Comparison of ENCODE assay signal across 21 cellular contexts in the genomic region with DNA sequence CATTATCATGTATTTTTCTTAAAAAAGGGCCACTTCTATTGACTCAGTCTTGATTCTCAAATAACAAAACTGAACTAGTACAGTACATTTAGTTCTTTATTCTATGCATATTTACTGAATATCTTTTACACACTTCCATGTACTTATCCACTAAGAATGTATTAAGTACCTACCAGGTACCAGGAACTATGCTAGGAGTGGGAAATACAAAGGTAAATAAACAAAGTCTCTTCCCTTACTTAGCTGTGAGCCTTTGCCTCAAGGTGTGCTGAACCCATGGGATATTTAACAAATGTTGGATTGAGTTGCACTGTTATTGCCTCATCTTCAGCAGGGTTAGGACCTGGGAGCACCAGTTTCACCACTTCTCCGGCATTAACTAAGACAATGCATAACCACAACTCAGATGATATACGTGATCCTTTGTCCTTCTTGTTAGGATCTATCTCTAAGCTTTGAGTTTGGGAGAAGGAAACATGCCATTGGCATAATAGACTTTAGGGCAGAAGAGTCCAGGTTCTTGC.
"Had no signal": no experiment of that assay in that cellular context is flagged by ENCODE, and none has a peak within 500 bp of the region (broad histone marks: within the 10 kb centered on the region; RNA-seq: fewer than 3 reads in every experiment).

No MANE protein-coding gene starts in this region.

- H3K4me3 ChIP-seq: adrenal gland, colonic mucosa, dorsolateral prefrontal cortex, left ventricle myocardium inferior, ovary, prostate gland, right atrium auricular region, spleen had no signal

- ATAC-seq: activated CD4-positive, CD25-positive, alpha-beta regulatory T cell treated with anti-CD3 and anti-CD28 coated beads, Interleukin-2, amount 50 U/mL, for 24 hours; activated T-cell treated with anti-CD3 and anti-CD28 coated beads, Interleukin-2, amount 50 U/mL, for 72 hours; effector memory CD8-positive, alpha-beta T cell; natural killer cell had no signal

- DNase-seq: activated CD4-positive, alpha-beta memory T cell treated with anti-CD3 and anti-CD28 coated beads, Interleukin-2, amount 10 ng/mL, durations not matched to agents 7 days and 5 days; activated CD4-positive, alpha-beta T cell treated with anti-CD3 and anti-CD28 coated beads, Interleukin-2, amount 10 ng/mL, durations not matched to agents 24 days and 14 days; activated gamma-delta T cell treated with Interleukin-2 at 50 U/mL for 16 hours; activated T-cell treated with anti-CD3 and anti-CD28 coated beads, Interleukin-2, amount 50 U/mL, for 72 hours; adrenal gland; colonic mucosa; dorsolateral prefrontal cortex; effector memory CD8-positive, alpha-beta T cell; left ventricle myocardium inferior; midbrain; natural killer cell; ovary; spleen; stimulated activated CD4-positive, alpha-beta T cell treated with anti-CD3 and anti-CD28 coated beads, Interleukin-4, amount 100 ng/mL, for 1 hour; stimulated activated naive CD4-positive, alpha-beta T cell had no signal

- H3K27me3 ChIP-seq: adrenal gland, colonic mucosa, neutrophil, ovary, right atrium auricular region had no signal

- H3K9me3 ChIP-seq: adrenal gland, colonic mucosa, neutrophil, ovary, prostate gland, right atrium auricular region had no signal

- H3K27ac ChIP-seq: adrenal gland, colonic mucosa, dorsolateral prefrontal cortex, left ventricle myocardium inferior, neutrophil, ovary, prostate gland, right atrium auricular region, spleen had no signal

- H3K36me3 ChIP-seq: adrenal gland, colonic mucosa, left ventricle myocardium inferior, neutrophil, ovary, prostate gland, right atrium auricular region, spleen had no signal

- H3K4me1 ChIP-seq: adrenal gland, colonic mucosa, left ventricle myocardium inferior, prostate gland, right atrium auricular region, spleen had no signal

- FAIRE-seq: astrocyte, endothelial cell of umbilical vein had no signal
